ENCODE assay signal across 1 cellular context in genomic region chr12:23750923-23751322, GRCh38.
TF ChIP-seq lines count a peak whose summit lies in the region.

No MANE protein-coding gene starts in this region.

TF ChIP-seq in IMR-90, 13 proteins besides CTCF, POLR2A, EP300 and RAD21 (continued from another document):
- TF ChIP-seq MXI1 (IDR thresholded peaks at IDR 0.05; ENCODE audit: borderline replicate concordance, low read depth, low read length), result no peak
- no peak for TF ChIP-seq CEBPB (IDR thresholded peaks at IDR 0.05; ENCODE audit: low read depth, low read length)
- no peak for TF ChIP-seq MAFK (IDR thresholded peaks at IDR 0.05; ENCODE audit: low read depth, low read length)
- no peak for TF ChIP-seq BHLHE40 (IDR thresholded peaks at IDR 0.05; ENCODE audit: low read depth, low read length)
- no peak for TF ChIP-seq MAZ (IDR thresholded peaks at IDR 0.05; ENCODE audit: borderline replicate concordance, low read depth, low read length)
- TF ChIP-seq RFX5 (IDR thresholded peaks at IDR 0.05; ENCODE audit: low read depth, low read length), result no peak
